11 cellular contexts compared by ENCODE assay signal in the genomic region with DNA sequence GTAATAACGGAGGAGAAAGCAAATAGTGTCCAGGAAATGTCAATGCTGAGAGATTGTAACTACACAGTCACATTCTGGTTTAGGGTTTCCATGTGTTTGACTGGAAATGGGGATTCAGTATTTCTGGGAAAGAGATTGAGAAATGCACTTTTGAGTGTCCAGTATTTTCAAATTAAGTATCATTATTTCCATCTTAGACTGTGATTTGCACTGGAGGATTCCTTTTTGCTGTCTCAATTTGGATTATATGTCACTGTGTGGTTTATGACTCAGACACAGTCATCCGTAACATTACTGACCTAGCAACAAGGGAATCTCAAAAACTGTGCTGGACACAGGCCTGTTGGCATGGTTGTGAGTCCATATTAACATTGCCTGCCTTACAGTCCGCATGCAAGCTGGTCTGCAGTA.
A peak's percentile ranks its signal among the peaks of the same experiment; 100 is the strongest.
DNase-seq lines count a peak whose midpoint lies in the region; ATAC-seq, FAIRE-seq and TF ChIP-seq lines count a peak whose summit lies in the region.
"Had no signal": no experiment of that assay in that cellular context is flagged by ENCODE, and none has a peak within 500 bp of the region (broad histone marks: within the 10 kb centered on the region; RNA-seq: fewer than 3 reads in every experiment).

No MANE protein-coding gene starts in this region.

- peak; percentile 59 for FAIRE-seq in endothelial cell of umbilical vein (lab: Jason Lieb, UNC)

- no peak overlapping the region for H3K4me2 ChIP-seq in endothelial cell of umbilical vein (ENCODE audit: insufficient read depth, low read length)
- H3K4me2 ChIP-seq in osteoblast (ENCODE audit: insufficient read depth, low read length) = peak overlapping the region; percentile 19

- TF ChIP-seq POLR2A in endothelial cell of umbilical vein (IDR thresholded peaks at IDR 0.05; ENCODE audit: low read depth, low read length) = no peak

- intact Hi-C loops in endothelial cell of umbilical vein (cut with micrococcal nuclease) = no loop called here

- H3K4me3 ChIP-seq in MG63 (no peak overlapping the region), endothelial cell of umbilical vein (replicated peaks in 1 of 3; ENCODE audit: insufficient read depth in 1 of 3, low read depth in 1 of 3, low read length in 3 of 3) (no peak overlapping the region), osteoblast (ENCODE audit: insufficient read depth, low read length) (no peak overlapping the region)
- H3K4me3 ChIP-seq: ovary had no signal

- POLR2A ChIA-PET in endothelial cell of umbilical vein (lab: Charles Lee) = no interaction called here

- H2AFZ ChIP-seq in endothelial cell of umbilical vein (ENCODE audit: low read depth, low read length) (no peak overlapping the region), osteoblast (ENCODE audit: low read length) (peak overlapping the region; percentile 2)

- H3K36me3 ChIP-seq in MG63 (no peaks in the 10 kb centered on the region), endothelial cell of umbilical vein (ENCODE audit: control insufficient read depth in 2 of 2, extremely low read depth in 1 of 2, insufficient read depth in 2 of 2, low read length in 2 of 2) (no peaks in the 10 kb centered on the region), osteoblast (ENCODE audit: insufficient read depth, low read length) (no peaks in the 10 kb centered on the region)
- H3K36me3 ChIP-seq: ovary had no signal

- no peak for TF ChIP-seq CTCF in endothelial cell of umbilical vein (IDR thresholded peaks at IDR 0.05; ENCODE audit: extremely low read depth in 1 of 2, insufficient read depth in 1 of 2, low read depth in 1 of 2, low read length in 2 of 2)
- no peak for TF ChIP-seq CTCF in osteoblast (IDR thresholded peaks at IDR 0.05; ENCODE audit: extremely low read depth, low read depth, low read length)

- dilution Hi-C loops in endothelial cell of umbilical vein (cut with MboI; ENCODE audit: extremely low pct_ligation_motif_present, low sequenced_read_pairs) = no loop called here

- H3K9ac ChIP-seq in endothelial cell of umbilical vein (replicated peaks; ENCODE audit: extremely low read depth, insufficient read depth, low read length) = no peak overlapping the region

- no peaks in the 10 kb centered on the region for H4K20me1 ChIP-seq in endothelial cell of umbilical vein (replicated peaks; ENCODE audit: control insufficient read depth, extremely low read depth, insufficient read depth, low read length)
- H4K20me1 ChIP-seq in osteoblast (ENCODE audit: insufficient read depth, low read length) = no peaks in the 10 kb centered on the region

- H3K27ac ChIP-seq in endothelial cell of umbilical vein (ENCODE audit: insufficient read depth, low read depth, low read length) (no peak overlapping the region), osteoblast (ENCODE audit: low read depth, low read length) (peak overlapping the region; percentile 96), substantia nigra (ENCODE audit: low read depth, low read length, poor library complexity, severe bottlenecking) (no peak overlapping the region)
- H3K27ac ChIP-seq: ovary had no signal

- no peaks in the 10 kb centered on the region for H3K9me1 ChIP-seq in endothelial cell of umbilical vein (replicated peaks; ENCODE audit: control insufficient read depth, extremely low read depth, insufficient read depth, low read length)

- no TSS peak for BruUV-seq in endothelial cell of umbilical vein (replicated peaks; lab: Mats Ljungman, UMichigan)

- DNase-seq in COLO668 (lab: John Stamatoyannopoulos, UW; ENCODE audit: unreplicated experiment) (peak; percentile 50), MG63 (peak; percentile 81), endothelial cell of umbilical vein (ENCODE audit: low read depth, low spot score) (peak; percentile 50), osteoblast (ENCODE audit: insufficient read length, low spot score, missing footprints) (peak; percentile 89), NCI-H510A (lab: John Stamatoyannopoulos, UW) (no peak), substantia nigra (lab: John Stamatoyannopoulos, UW) (no peak)
- DNase-seq: activated CD4-positive, alpha-beta T cell treated with anti-CD3 and anti-CD28 coated beads, Interleukin-2, amount 50 U/mL, for 1 hour; KBM-7; ovary had no signal

- H3K4me1 ChIP-seq in endothelial cell of umbilical vein (ENCODE audit: control insufficient read depth, extremely low read depth, insufficient read depth, low read length) = peaks cover 5% of the 10 kb centered on the region
- peaks cover 19% of the 10 kb centered on the region for H3K4me1 ChIP-seq in osteoblast (ENCODE audit: insufficient read depth, low read length)

- H3K9me3 ChIP-seq in MG63 (no peaks in the 10 kb centered on the region), endothelial cell of umbilical vein (replicated peaks; ENCODE audit: control insufficient read depth, insufficient read depth, low read length) (no peaks in the 10 kb centered on the region), osteoblast (ENCODE audit: low read depth, low read length) (no peaks in the 10 kb centered on the region)
- H3K9me3 ChIP-seq: ovary had no signal

- H3K79me2 ChIP-seq in endothelial cell of umbilical vein (ENCODE audit: control insufficient read depth, insufficient read depth, low read length) (no peaks in the 10 kb centered on the region), osteoblast (ENCODE audit: insufficient read depth, low read length) (no peaks in the 10 kb centered on the region)

- ATAC-seq in HG02973 (IDR thresholded peaks at IDR 0.05; ENCODE audit: unreplicated experiment) = no peak
- no peak for ATAC-seq in HG03457 (IDR thresholded peaks at IDR 0.05; ENCODE audit: unreplicated experiment)

- H3K27me3 ChIP-seq in MG63 (no peaks in the 10 kb centered on the region), endothelial cell of umbilical vein (ENCODE audit: control insufficient read depth in 2 of 2, insufficient read depth in 2 of 2, low read length in 2 of 2) (no peaks in the 10 kb centered on the region), osteoblast (ENCODE audit: insufficient read depth, low read length) (no peaks in the 10 kb centered on the region)
- H3K27me3 ChIP-seq: ovary had no signal

- CTCF ChIA-PET in endothelial cell of umbilical vein (lab: Charles Lee) = interaction anchor here (0.7 to 1.0 kb wide), 2 partner anchors 12 to 38 kb away, joined by 3 to 4 read pairs; no protein-coding TSS in a partner anchor

TF ChIP-seq in endothelial cell of umbilical vein, 7 proteins besides CTCF, POLR2A, EP300 and RAD21:
- TF ChIP-seq, protein P1, sequence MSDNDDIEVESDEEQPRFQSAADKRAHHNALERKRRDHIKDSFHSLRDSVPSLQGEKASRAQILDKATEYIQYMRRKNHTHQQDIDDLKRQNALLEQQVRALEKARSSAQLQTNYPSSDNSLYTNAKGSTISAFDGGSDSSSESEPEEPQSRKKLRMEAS (IDR thresholded peaks at IDR 0.05; ENCODE audit: insufficient read depth, insufficient read length) = no peak
- TF ChIP-seq FOS (IDR thresholded peaks at IDR 0.05; ENCODE audit: borderline replicate concordance, insufficient read depth, low read length) (peak; percentile 80), GATA2 (IDR thresholded peaks at IDR 0.05; ENCODE audit: insufficient read depth, insufficient read length, low read depth, low read length) (peak; percentile 22), JUN (IDR thresholded peaks at IDR 0.05; ENCODE audit: borderline replicate concordance, insufficient read depth, insufficient read length, low read depth) (peak; percentile 39), POLR2AphosphoS5 (IDR thresholded peaks at IDR 0.05; ENCODE audit: insufficient read depth, low read depth, low read length) (no peak), EZH2 (IDR thresholded peaks at IDR 0.05; ENCODE audit: borderline replicate concordance, low read depth, low read length, severe bottlenecking) (no peak), MYC (IDR thresholded peaks at IDR 0.05; ENCODE audit: low read depth, low read length) (no peak)

Comparison
In these comparisons a context has a peak if more than half of its experiments do, and no peak if none do; other contexts are left out.
1. DNase-seq: peak in COLO668 (single experiment), MG63 (single experiment), endothelial cell of umbilical vein (single experiment) and osteoblast (single experiment); none in NCI-H510A (single experiment) and substantia nigra (0 of 49).